11 cellular contexts compared by ENCODE assay signal in genomic region chr14:21505009-21505553, GRCh38. TPM values are rescaled to one million over a fixed set of nuclear protein-coding genes. Genes with fewer than 3 reads are reported as not detected.
DNase-seq lines count a peak whose midpoint lies in the region; ATAC-seq and TF ChIP-seq lines count a peak whose summit lies in the region.
"Had no signal": no experiment of that assay in that cellular context is flagged by ENCODE, and none has a peak within 500 bp of the region (broad histone marks: within the 10 kb centered on the region; RNA-seq: fewer than 3 reads in every experiment).

No MANE protein-coding gene starts in this region.

- H3K4me1 ChIP-seq in CD8-positive, alpha-beta T cell (ENCODE audit: insufficient read depth, low read length), result peaks cover 22% of the 10 kb centered on the region
- H3K4me1 ChIP-seq: Caco-2 had no signal

- no peaks in the 10 kb centered on the region for H3K9me3 Mint-ChIP-seq in CD8-positive, alpha-beta T cell
- H3K9me3 Mint-ChIP-seq in activated naive CD4-positive, alpha-beta T cell treated with anti-CD3 and anti-CD28 coated beads, Interleukin-2, amount 10 ng/mL, durations not matched to agents 7 days and 5 days, result no peaks in the 10 kb centered on the region

- no peaks in the 10 kb centered on the region for H3K27me3 Mint-ChIP-seq in CD8-positive, alpha-beta T cell (ENCODE audit: low read depth)
- H3K27me3 Mint-ChIP-seq in activated naive CD4-positive, alpha-beta T cell treated with anti-CD3 and anti-CD28 coated beads, Interleukin-2, amount 10 ng/mL, durations not matched to agents 7 days and 5 days, result no peaks in the 10 kb centered on the region

- H3K27ac ChIP-seq in CD8-positive, alpha-beta T cell (ENCODE audit: low read depth, low read length), result no peak overlapping the region
- H3K27ac ChIP-seq: suprapubic skin had no signal

- CTCF ChIA-PET in CD8-positive, alpha-beta T cell (lab: Charles Lee), result interaction anchor here (1.6 kb wide), 1 partner anchor 10 kb away, joined by 5 read pairs; no protein-coding TSS in a partner anchor
- CTCF ChIA-PET in activated naive CD4-positive, alpha-beta T cell treated with anti-CD3 and anti-CD28 coated beads, Interleukin-2, amount 10 ng/mL, durations not matched to agents 7 days and 5 days (lab: Charles Lee), result interaction anchor here (0.9 kb wide), 1 partner anchor 15 kb away, joined by 4 read pairs; no protein-coding TSS in a partner anchor

- no peak for DNase-seq in CD8-positive, alpha-beta T cell
- DNase-seq in activated naive CD4-positive, alpha-beta T cell treated with anti-CD3 and anti-CD28 coated beads, Interleukin-2, amount 10 ng/mL, durations not matched to agents 7 days and 5 days, result peak; percentile 54
- no peak for DNase-seq in NCI-H2029 (lab: John Stamatoyannopoulos, UW)
- no peak for DNase-seq in lower leg skin (ENCODE audit: low spot score in 2 of 2)
- no peak for DNase-seq in NCI-H526 treated with DMSO at 0.1 percent for 48 hours (lab: John Stamatoyannopoulos, UW)
- DNase-seq in hypothalamus (lab: John Stamatoyannopoulos, UW), result no peak
- DNase-seq: Caco-2, heart right ventricle had no signal

- no peak overlapping the region for H3K4me3 Mint-ChIP-seq in CD8-positive, alpha-beta T cell
- no peak overlapping the region for H3K4me3 Mint-ChIP-seq in activated naive CD4-positive, alpha-beta T cell treated with anti-CD3 and anti-CD28 coated beads, Interleukin-2, amount 10 ng/mL, durations not matched to agents 7 days and 5 days

- no peak for TF ChIP-seq CTCF in CD8-positive, alpha-beta T cell (IDR thresholded peaks at IDR 0.05)
- no peak for TF ChIP-seq CTCF in lower leg skin (IDR thresholded peaks at IDR 0.05)

- peaks cover 51% of the 10 kb centered on the region for H3K36me3 Mint-ChIP-seq in CD8-positive, alpha-beta T cell
- H3K36me3 Mint-ChIP-seq in activated naive CD4-positive, alpha-beta T cell treated with anti-CD3 and anti-CD28 coated beads, Interleukin-2, amount 10 ng/mL, durations not matched to agents 7 days and 5 days, result peaks cover 58% of the 10 kb centered on the region

- peaks cover 28% of the 10 kb centered on the region for H3K36me3 ChIP-seq in CD8-positive, alpha-beta T cell (ENCODE audit: insufficient read depth, low read length)

- H3K27ac Mint-ChIP-seq in CD8-positive, alpha-beta T cell, result peak overlapping the region; percentile 67
- H3K27ac Mint-ChIP-seq in activated naive CD4-positive, alpha-beta T cell treated with anti-CD3 and anti-CD28 coated beads, Interleukin-2, amount 10 ng/mL, durations not matched to agents 7 days and 5 days, result peak overlapping the region; percentile 75

- POLR2A ChIA-PET in CD8-positive, alpha-beta T cell (lab: Charles Lee), result no interaction called here

- no peaks in the 10 kb centered on the region for H3K9me3 ChIP-seq in CD8-positive, alpha-beta T cell (ENCODE audit: low read length)
- H3K9me3 ChIP-seq: Caco-2, heart right ventricle, suprapubic skin had no signal

- intact Hi-C loops in CD8-positive, alpha-beta T cell (cut with DNase I, micrococcal nuclease), result no loop called here
- intact Hi-C loops in lower leg skin (cut with DNase I; ENCODE audit: low total_unique reads), result loop anchor here (10.0 kb wide), 1 partner anchor 50 kb away; no protein-coding TSS in a partner anchor

- ATAC-seq in CD8-positive, alpha-beta T cell, result no peak
- ATAC-seq in GM19397 (IDR thresholded peaks at IDR 0.05; ENCODE audit: unreplicated experiment), result peak; percentile 57
- peak; percentile 82 for ATAC-seq in HG03066 (IDR thresholded peaks at IDR 0.05; ENCODE audit: low read depth, unreplicated experiment)
- ATAC-seq: heart right ventricle had no signal

- no peaks in the 10 kb centered on the region for H3K27me3 ChIP-seq in CD8-positive, alpha-beta T cell (ENCODE audit: insufficient read depth, low read length)
- H3K27me3 ChIP-seq: heart right ventricle, suprapubic skin had no signal

- H3K4me3 ChIP-seq in CD8-positive, alpha-beta T cell (ENCODE audit: low read depth, low read length), result no peak overlapping the region
- no peak overlapping the region for H3K4me3 ChIP-seq in lower leg skin (ENCODE audit: low read depth, poor library complexity, severe bottlenecking)
- H3K4me3 ChIP-seq: heart right ventricle, suprapubic skin had no signal

- H3K4me1 Mint-ChIP-seq in CD8-positive, alpha-beta T cell (ENCODE audit: low read depth), result peaks cover 39% of the 10 kb centered on the region
- peaks cover 48% of the 10 kb centered on the region for H3K4me1 Mint-ChIP-seq in activated naive CD4-positive, alpha-beta T cell treated with anti-CD3 and anti-CD28 coated beads, Interleukin-2, amount 10 ng/mL, durations not matched to agents 7 days and 5 days

- TF ChIP-seq POLR2A in lower leg skin (IDR thresholded peaks at IDR 0.05), result no peak

RNA-seq across cellular contexts. Expression of gene METTL3, which starts 6.1 kb away (rescaled TPM):
- 10 to 100 TPM; 23.7 to 26.5 TPM for total RNA-seq in CD8-positive, alpha-beta T cell
- 10 to 100 TPM; 33.4 to 60.0 (median 39.8) TPM for total RNA-seq in lower leg skin

RNA-seq across cellular contexts. Expression of gene SALL2, which starts 21.1 kb away (rescaled TPM):
- total RNA-seq in CD8-positive, alpha-beta T cell, result 1 to 10 TPM; 1.4 to 1.6 TPM
- total RNA-seq in lower leg skin, result 1 to 10 TPM; 2.2 to 4.8 (median 4.4) TPM

RNA-seq across cellular contexts. Expression of gene TOX4, which starts 28.1 kb away (rescaled TPM):
- total RNA-seq in CD8-positive, alpha-beta T cell, result 100 to 1,000 TPM in 1 of 2 experiments, 10 to 100 TPM in 1; 95.0 to 100 TPM
- total RNA-seq in lower leg skin, result 10 to 100 TPM; 69.8 to 94.9 (median 75.7) TPM

RNA-seq across cellular contexts. Expression of gene RAB2B, which starts 28.3 kb away (rescaled TPM):
- total RNA-seq in CD8-positive, alpha-beta T cell, result 10 to 100 TPM; 24.0 to 26.6 TPM
- total RNA-seq in lower leg skin, result 10 to 100 TPM; 11.3 to 19.9 (median 15.4) TPM

RNA-seq across cellular contexts. Expression of gene CHD8, which starts 49.2 kb away (rescaled TPM):
- total RNA-seq in CD8-positive, alpha-beta T cell, result 100 to 1,000 TPM; 132 to 144 TPM
- total RNA-seq in lower leg skin, result 10 to 100 TPM; 78.4 to 98.6 (median 97.0) TPM
